In genomic region chr10:33455029-33455428, GRCh38 we compare ENCODE assay signal across 16 cellular contexts.
"Had no signal": no experiment of that assay in that cellular context is flagged by ENCODE, and none has a peak within 500 bp of the region (broad histone marks: within the 10 kb centered on the region; RNA-seq: fewer than 3 reads in every experiment).

No MANE protein-coding gene starts in this region.

- H3K27ac ChIP-seq: dorsolateral prefrontal cortex, neural progenitor cell, testis, transverse colon, vagina had no signal

- H3K36me3 ChIP-seq: neural progenitor cell, transverse colon, vagina had no signal

- H2AFZ ChIP-seq: neural progenitor cell had no signal

- H3K9ac ChIP-seq: neural progenitor cell had no signal

- H3K4me1 ChIP-seq: neural progenitor cell, vagina had no signal

- H3K4me3 ChIP-seq: dorsolateral prefrontal cortex, neural progenitor cell, testis, transverse colon, vagina had no signal

- H3K9me3 ChIP-seq: testis, transverse colon, vagina had no signal

- H3K27me3 ChIP-seq: dorsolateral prefrontal cortex, neural progenitor cell, testis, transverse colon, vagina had no signal

- DNase-seq: dorsolateral prefrontal cortex; effector CD4-positive, alpha-beta T cell; mesenchymal stem cell; midbrain; naive thymus-derived CD4-positive, alpha-beta T cell; nucleus accumbens; stimulated activated CD4-positive, alpha-beta T cell treated with anti-CD3 and anti-CD28 coated beads, Interleukin-4, amount 100 ng/mL, for 4 hours; stimulated activated naive CD8-positive, alpha-beta T cell treated with anti-CD3 and anti-CD28 coated beads, Interleukin-15, Interleukin-2, amounts not matched to agents 100 U/mL and 50 U/mL, for 24 hours; substantia nigra; testis; transverse colon had no signal

- FAIRE-seq: colon, frontal cortex, keratinocyte had no signal

- H3K4me2 ChIP-seq: neural progenitor cell had no signal
